In genomic region chr16:8931864-8932263, GRCh38 we compare ENCODE assay signal across 1 cellular context.
A peak's percentile ranks its signal among the peaks of the same experiment; 100 is the strongest.
TF ChIP-seq lines count a peak whose summit lies in the region.

No MANE protein-coding gene starts in this region.

TF ChIP-seq in HepG2, 621 proteins besides CTCF, POLR2A, EP300 and RAD21 (continued from another document and continues in another):
- TF ChIP-seq ZHX2 (IDR thresholded peaks at IDR 0.05; ENCODE audit: low read depth) = no peak
- no peak for TF ChIP-seq ZHX2 (CRISPR knock-in tag; IDR thresholded peaks at IDR 0.05; ENCODE audit: borderline replicate concordance)
- TF ChIP-seq ZMAT5 (CRISPR knock-in tag; IDR thresholded peaks at IDR 0.05; ENCODE audit: borderline replicate concordance, low read depth) = no peak
- no peak for TF ChIP-seq ZNF780A (CRISPR knock-in tag; IDR thresholded peaks at IDR 0.05)
- TF ChIP-seq ERF (CRISPR knock-in tag; IDR thresholded peaks at IDR 0.05) = peak; percentile 95
- no peak for TF ChIP-seq CHD2 (IDR thresholded peaks at IDR 0.05; ENCODE audit: low read depth, low read length)
- TF ChIP-seq HCFC1 (IDR thresholded peaks at IDR 0.05; ENCODE audit: low read depth, low read length) = no peak
- no peak for TF ChIP-seq ZUFSP (CRISPR knock-in tag; IDR thresholded peaks at IDR 0.05; ENCODE audit: borderline replicate concordance)
- TF ChIP-seq ZNF251 (CRISPR knock-in tag; IDR thresholded peaks at IDR 0.05) = no peak
- TF ChIP-seq ZNF343 (CRISPR knock-in tag; IDR thresholded peaks at IDR 0.05) = no peak
- peak; percentile 81; the same call in 1 of the 2 replicates for TF ChIP-seq HBP1 (CRISPR knock-in tag; IDR thresholded peaks at IDR 0.05; ENCODE audit: low read depth)
- TF ChIP-seq SIX4 (CRISPR knock-in tag; IDR thresholded peaks at IDR 0.05) = peak; percentile 76
- TF ChIP-seq REST (IDR thresholded peaks at IDR 0.05; ENCODE audit: borderline replicate concordance in 1 of 2, low read depth in 1 of 2, low read length in 2 of 2) = peak; percentile 91 to 99
- TF ChIP-seq JUNB (CRISPR knock-in tag; IDR thresholded peaks at IDR 0.05; ENCODE audit: borderline replicate concordance) = peak; percentile 77; the same call in 1 of the 2 replicates
- TF ChIP-seq CBX1 (IDR thresholded peaks at IDR 0.05; ENCODE audit: low read depth) = no peak
- TF ChIP-seq NFIB (CRISPR knock-in tag; IDR thresholded peaks at IDR 0.05; ENCODE audit: borderline replicate concordance) = no peak
- no peak for TF ChIP-seq PRDM15 (CRISPR knock-in tag; IDR thresholded peaks at IDR 0.05)
- TF ChIP-seq ZBTB26 (CRISPR knock-in tag; IDR thresholded peaks at IDR 0.05; ENCODE audit: borderline replicate concordance) = peak; percentile 89
- TF ChIP-seq FOXA1 (IDR thresholded peaks at IDR 0.05) = no peak
- TF ChIP-seq FOXA1 (CRISPR knock-in tag; IDR thresholded peaks at IDR 0.05) = no peak
- TF ChIP-seq ZBTB4 (CRISPR knock-in tag; IDR thresholded peaks at IDR 0.05; ENCODE audit: borderline replicate concordance) = no peak
- TF ChIP-seq ZBTB46 (CRISPR knock-in tag; IDR thresholded peaks at IDR 0.05; ENCODE audit: borderline replicate concordance) = no peak
- no peak for TF ChIP-seq HIVEP1 (CRISPR knock-in tag; IDR thresholded peaks at IDR 0.05)
- TF ChIP-seq ZNF329 (CRISPR knock-in tag; IDR thresholded peaks at IDR 0.05; ENCODE audit: low read depth) = no peak
- no peak for TF ChIP-seq ESRRA (CRISPR knock-in tag; IDR thresholded peaks at IDR 0.05; ENCODE audit: low read depth)
- TF ChIP-seq ETS1 (CRISPR knock-in tag; IDR thresholded peaks at IDR 0.05) = no peak; the same call in 1 of the 2 replicates
- peak; percentile 89; the same call in 1 of the 2 replicates for TF ChIP-seq ZNF557 (CRISPR knock-in tag; IDR thresholded peaks at IDR 0.05)
- no peak for TF ChIP-seq U2AF1 (optimal IDR thresholded peaks at IDR 0.05; ENCODE audit: low read depth, low read length)
